8 cellular contexts compared by ENCODE assay signal in genomic region chr6:150881911-150882481, GRCh38. TPM values are rescaled to one million over a fixed set of nuclear protein-coding genes. Genes with fewer than 3 reads are reported as not detected.
DNase-seq lines count a peak whose midpoint lies in the region; ATAC-seq, FAIRE-seq and TF ChIP-seq lines count a peak whose summit lies in the region.

No MANE protein-coding gene starts in this region.

- H3K36me3 Mint-ChIP-seq in T-cell = peaks cover 37% of the 10 kb centered on the region

- no peak for TF ChIP-seq CTCF in fibroblast of the aortic adventitia (IDR thresholded peaks at IDR 0.05; ENCODE audit: insufficient read depth, low read length)
- no peak for TF ChIP-seq CTCF in pancreas (IDR thresholded peaks at IDR 0.05)

- no peaks in the 10 kb centered on the region for H3K9me3 Mint-ChIP-seq in T-cell

- peaks cover 53% of the 10 kb centered on the region for H3K36me3 ChIP-seq in SJCRH30
- no peaks in the 10 kb centered on the region for H3K36me3 ChIP-seq in pancreas

- 40 to 49% methylated on average over 3 of the region's 3 CpGs for WGBS in pancreas, 2 donors

- H3K27me3 ChIP-seq in SJCRH30 (no peaks in the 10 kb centered on the region), pancreas (no peaks in the 10 kb centered on the region)

- H3K4me1 ChIP-seq in SJCRH30 = peaks cover 23% of the 10 kb centered on the region
- no peaks in the 10 kb centered on the region for H3K4me1 ChIP-seq in pancreas

- ATAC-seq in pancreas (peak in 3 of 4 donors; percentile 40 to 64 (median 52)), T-cell (replicated peaks in 1 of 4) (no peak), HG03442 (IDR thresholded peaks at IDR 0.05; ENCODE audit: unreplicated experiment) (no peak)

- H3K4me1 Mint-ChIP-seq in T-cell = no peaks in the 10 kb centered on the region

- no peak overlapping the region for H3K27ac Mint-ChIP-seq in T-cell

- H3K27ac ChIP-seq in SJCRH30 = peak overlapping the region; percentile 15; the same call in 1 of the 2 replicates
- no peak overlapping the region for H3K27ac ChIP-seq in pancreas

- POLR2A ChIA-PET in T-cell (lab: Charles Lee) = no interaction called here

- no peak for FAIRE-seq in pancreas (lab: Jason Lieb, UNC)

- DNase-seq in DMS153 (lab: John Stamatoyannopoulos, UW) (peak; percentile 45), SJCRH30 (peak; percentile 69 to 81), fibroblast of the aortic adventitia (ENCODE audit: low read depth) (peak; percentile 100), pancreas (no peak), occipital lobe (lab: John Stamatoyannopoulos, UW) (no peak), T-cell (no peak), NOMO-1 treated with DMSO at 0.1 percent for 48 hours (lab: John Stamatoyannopoulos, UW; ENCODE audit: unreplicated experiment) (no peak)

- H3K27me3 Mint-ChIP-seq in T-cell = no peaks in the 10 kb centered on the region

- intact Hi-C loops in pancreas (cut with DNase I) = no loop called here

- CTCF ChIA-PET in T-cell (lab: Charles Lee) = interaction anchor here in 1 of 2 donors (0.6 to 1.0 kb wide), 2 partner anchors 12 to 456 kb away, joined by 3 read pairs; no protein-coding TSS in a partner anchor

- H3K9me3 ChIP-seq in SJCRH30 (replicated peaks) = no peaks in the 10 kb centered on the region
- no peaks in the 10 kb centered on the region for H3K9me3 ChIP-seq in pancreas

- H3K4me3 Mint-ChIP-seq in T-cell = no peak overlapping the region

- H3K4me3 ChIP-seq in SJCRH30 (no peak overlapping the region), fibroblast of the aortic adventitia (ENCODE audit: low read depth, low read length) (no peak overlapping the region), pancreas (no peak overlapping the region)

RNA-seq across cellular contexts. Expression of gene MTHFD1L, which starts 16.5 kb away (rescaled TPM):
- 44.7 and 51.3 TPM in 2 replicates for total RNA-seq in SJCRH30 (2014; rRNA removed; shearing (Covaris generic))
- 39.0 and 68.7 TPM in 2 replicates for total RNA-seq in fibroblast of the aortic adventitia (ENCODE audit: low replicate concordance)
- 10 to 100 TPM in 3 of 6 donors, 1 to 10 TPM in 3; 7.4 to 26.5 (median 11.4) TPM for total RNA-seq in pancreas
- polyA plus RNA-seq in pancreas = 1 to 10 TPM; 3.2 to 3.6 TPM
- total RNA-seq in occipital lobe = 18.4 TPM
- 10 to 100 TPM in 4 of 5 donors, 1 to 10 TPM in 1; 9.3 to 34.2 (median 26.7) TPM for total RNA-seq in T-cell

Comparison
In these comparisons a context has a peak if more than half of its experiments do, and no peak if none do; other contexts are left out.
1. DNase-seq: peak in DMS153 (single experiment), SJCRH30 (2 of 2) and fibroblast of the aortic adventitia (single experiment); none in pancreas (0 of 6), occipital lobe (single experiment), T-cell (0 of 34) and NOMO-1 treated with DMSO at 0.1 percent for 48 hours (single experiment).
2. ATAC-seq: peak in pancreas (3 of 4); none in T-cell (0 of 4) and HG03442 (single experiment).